ENCODE assay signal across 1 cellular context in the genomic region with DNA sequence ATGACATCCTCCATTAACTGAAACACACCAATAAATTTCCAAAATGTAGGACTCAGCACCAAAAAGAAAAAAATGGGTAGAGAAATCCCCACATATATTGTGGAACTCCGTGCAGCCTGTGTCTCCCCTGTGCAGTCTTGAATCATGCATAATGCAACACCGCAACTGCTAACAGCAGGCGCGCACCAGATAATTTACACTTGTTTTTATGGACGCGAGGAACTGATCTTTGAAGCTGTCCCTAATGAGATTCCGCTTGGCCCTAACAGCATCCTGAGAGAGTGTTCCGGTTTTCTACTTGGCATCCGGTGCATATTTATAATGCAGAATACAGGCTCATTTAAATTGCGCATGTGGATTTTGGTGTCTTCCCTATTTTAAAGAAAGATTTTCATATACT.
TF ChIP-seq lines count a peak whose summit lies in the region.

No MANE protein-coding gene starts in this region.

TF ChIP-seq in GM23338, 12 proteins besides CTCF, POLR2A, EP300 and RAD21 (continued from another document):
- TF ChIP-seq, protein P1, sequence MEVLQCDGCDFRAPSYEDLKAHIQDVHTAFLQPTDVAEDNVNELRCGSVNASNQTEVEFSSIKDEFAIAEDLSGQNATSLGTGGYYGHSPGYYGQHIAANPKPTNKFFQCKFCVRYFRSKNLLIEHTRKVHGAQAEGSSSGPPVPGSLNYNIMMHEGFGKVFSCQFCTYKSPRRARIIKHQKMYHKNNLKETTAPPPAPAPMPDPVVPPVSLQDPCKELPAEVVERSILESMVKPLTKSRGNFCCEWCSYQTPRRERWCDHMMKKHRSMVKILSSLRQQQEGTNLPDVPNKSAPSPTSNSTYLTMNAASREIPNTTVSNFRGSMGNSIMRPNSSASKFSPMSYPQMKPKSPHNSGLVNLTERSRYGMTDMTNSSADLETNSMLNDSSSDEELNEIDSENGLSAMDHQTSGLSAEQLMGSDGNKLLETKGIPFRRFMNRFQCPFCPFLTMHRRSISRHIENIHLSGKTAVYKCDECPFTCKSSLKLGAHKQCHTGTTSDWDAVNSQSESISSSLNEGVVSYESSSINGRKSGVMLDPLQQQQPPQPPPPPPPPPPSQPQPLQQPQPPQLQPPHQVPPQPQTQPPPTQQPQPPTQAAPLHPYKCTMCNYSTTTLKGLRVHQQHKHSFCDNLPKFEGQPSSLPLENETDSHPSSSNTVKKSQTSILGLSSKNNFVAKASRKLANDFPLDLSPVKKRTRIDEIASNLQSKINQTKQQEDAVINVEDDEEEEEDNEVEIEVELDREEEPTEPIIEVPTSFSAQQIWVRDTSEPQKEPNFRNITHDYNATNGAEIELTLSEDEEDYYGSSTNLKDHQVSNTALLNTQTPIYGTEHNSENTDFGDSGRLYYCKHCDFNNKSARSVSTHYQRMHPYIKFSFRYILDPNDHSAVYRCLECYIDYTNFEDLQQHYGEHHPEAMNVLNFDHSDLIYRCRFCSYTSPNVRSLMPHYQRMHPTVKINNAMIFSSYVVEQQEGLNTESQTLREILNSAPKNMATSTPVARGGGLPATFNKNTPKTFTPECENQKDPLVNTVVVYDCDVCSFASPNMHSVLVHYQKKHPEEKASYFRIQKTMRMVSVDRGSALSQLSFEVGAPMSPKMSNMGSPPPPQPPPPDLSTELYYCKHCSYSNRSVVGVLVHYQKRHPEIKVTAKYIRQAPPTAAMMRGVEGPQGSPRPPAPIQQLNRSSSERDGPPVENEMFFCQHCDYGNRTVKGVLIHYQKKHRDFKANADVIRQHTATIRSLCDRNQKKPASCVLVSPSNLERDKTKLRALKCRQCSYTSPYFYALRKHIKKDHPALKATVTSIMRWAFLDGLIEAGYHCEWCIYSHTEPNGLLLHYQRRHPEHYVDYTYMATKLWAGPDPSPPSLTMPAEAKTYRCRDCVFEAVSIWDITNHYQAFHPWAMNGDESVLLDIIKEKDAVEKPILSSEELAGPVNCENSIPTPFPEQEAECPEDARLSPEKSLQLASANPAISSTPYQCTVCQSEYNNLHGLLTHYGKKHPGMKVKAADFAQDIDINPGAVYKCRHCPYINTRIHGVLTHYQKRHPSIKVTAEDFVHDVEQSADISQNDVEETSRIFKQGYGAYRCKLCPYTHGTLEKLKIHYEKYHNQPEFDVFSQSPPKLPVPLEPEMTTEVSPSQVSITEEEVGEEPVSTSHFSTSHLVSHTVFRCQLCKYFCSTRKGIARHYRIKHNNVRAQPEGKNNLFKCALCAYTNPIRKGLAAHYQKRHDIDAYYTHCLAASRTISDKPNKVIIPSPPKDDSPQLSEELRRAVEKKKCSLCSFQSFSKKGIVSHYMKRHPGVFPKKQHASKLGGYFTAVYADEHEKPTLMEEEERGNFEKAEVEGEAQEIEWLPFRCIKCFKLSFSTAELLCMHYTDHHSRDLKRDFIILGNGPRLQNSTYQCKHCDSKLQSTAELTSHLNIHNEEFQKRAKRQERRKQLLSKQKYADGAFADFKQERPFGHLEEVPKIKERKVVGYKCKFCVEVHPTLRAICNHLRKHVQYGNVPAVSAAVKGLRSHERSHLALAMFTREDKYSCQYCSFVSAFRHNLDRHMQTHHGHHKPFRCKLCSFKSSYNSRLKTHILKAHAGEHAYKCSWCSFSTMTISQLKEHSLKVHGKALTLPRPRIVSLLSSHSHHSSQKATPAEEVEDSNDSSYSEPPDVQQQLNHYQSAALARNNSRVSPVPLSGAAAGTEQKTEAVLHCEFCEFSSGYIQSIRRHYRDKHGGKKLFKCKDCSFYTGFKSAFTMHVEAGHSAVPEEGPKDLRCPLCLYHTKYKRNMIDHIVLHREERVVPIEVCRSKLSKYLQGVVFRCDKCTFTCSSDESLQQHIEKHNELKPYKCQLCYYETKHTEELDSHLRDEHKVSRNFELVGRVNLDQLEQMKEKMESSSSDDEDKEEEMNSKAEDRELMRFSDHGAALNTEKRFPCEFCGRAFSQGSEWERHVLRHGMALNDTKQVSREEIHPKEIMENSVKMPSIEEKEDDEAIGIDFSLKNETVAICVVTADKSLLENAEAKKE (CRISPR knock-in tag; IDR thresholded peaks at IDR 0.05) = no peak
- no peak for TF ChIP-seq ZNF114 (CRISPR knock-in tag; IDR thresholded peaks at IDR 0.05)
- no peak for TF ChIP-seq ZNF331 (CRISPR knock-in tag; IDR thresholded peaks at IDR 0.05; ENCODE audit: low read depth)
- TF ChIP-seq, protein P2, sequence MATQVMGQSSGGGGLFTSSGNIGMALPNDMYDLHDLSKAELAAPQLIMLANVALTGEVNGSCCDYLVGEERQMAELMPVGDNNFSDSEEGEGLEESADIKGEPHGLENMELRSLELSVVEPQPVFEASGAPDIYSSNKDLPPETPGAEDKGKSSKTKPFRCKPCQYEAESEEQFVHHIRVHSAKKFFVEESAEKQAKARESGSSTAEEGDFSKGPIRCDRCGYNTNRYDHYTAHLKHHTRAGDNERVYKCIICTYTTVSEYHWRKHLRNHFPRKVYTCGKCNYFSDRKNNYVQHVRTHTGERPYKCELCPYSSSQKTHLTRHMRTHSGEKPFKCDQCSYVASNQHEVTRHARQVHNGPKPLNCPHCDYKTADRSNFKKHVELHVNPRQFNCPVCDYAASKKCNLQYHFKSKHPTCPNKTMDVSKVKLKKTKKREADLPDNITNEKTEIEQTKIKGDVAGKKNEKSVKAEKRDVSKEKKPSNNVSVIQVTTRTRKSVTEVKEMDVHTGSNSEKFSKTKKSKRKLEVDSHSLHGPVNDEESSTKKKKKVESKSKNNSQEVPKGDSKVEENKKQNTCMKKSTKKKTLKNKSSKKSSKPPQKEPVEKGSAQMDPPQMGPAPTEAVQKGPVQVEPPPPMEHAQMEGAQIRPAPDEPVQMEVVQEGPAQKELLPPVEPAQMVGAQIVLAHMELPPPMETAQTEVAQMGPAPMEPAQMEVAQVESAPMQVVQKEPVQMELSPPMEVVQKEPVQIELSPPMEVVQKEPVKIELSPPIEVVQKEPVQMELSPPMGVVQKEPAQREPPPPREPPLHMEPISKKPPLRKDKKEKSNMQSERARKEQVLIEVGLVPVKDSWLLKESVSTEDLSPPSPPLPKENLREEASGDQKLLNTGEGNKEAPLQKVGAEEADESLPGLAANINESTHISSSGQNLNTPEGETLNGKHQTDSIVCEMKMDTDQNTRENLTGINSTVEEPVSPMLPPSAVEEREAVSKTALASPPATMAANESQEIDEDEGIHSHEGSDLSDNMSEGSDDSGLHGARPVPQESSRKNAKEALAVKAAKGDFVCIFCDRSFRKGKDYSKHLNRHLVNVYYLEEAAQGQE (IDR thresholded peaks at IDR 0.05; ENCODE audit: unreplicated experiment) = no peak
- TF ChIP-seq EZH2 (IDR thresholded peaks at IDR 0.05; ENCODE audit: low read depth, unreplicated experiment) = no peak
- TF ChIP-seq CREB1 (CRISPR knock-in tag; IDR thresholded peaks at IDR 0.05; ENCODE audit: low read depth) = no peak
